8 cellular contexts compared by ENCODE assay signal in genomic region chr1:3319874-3320245, GRCh38.
DNase-seq lines count a peak whose midpoint lies in the region; ATAC-seq and TF ChIP-seq lines count a peak whose summit lies in the region.

No MANE protein-coding gene starts in this region.

- no peaks in the 10 kb centered on the region for H3K9me2 ChIP-seq in Loucy (replicated peaks; ENCODE audit: low read depth, low read length)
- H3K9me2 ChIP-seq in neural cell (ENCODE audit: insufficient read depth, low read length): no peaks in the 10 kb centered on the region

- DNase-seq in activated T-cell treated with anti-CD3 and anti-CD28 coated beads for 24 hours (ENCODE audit: low read depth): peak; percentile 14
- DNase-seq in activated T-cell treated with anti-CD3 and anti-CD28 coated beads for 4 hours: no peak
- peak; percentile 43 for DNase-seq in SKM-1 (lab: John Stamatoyannopoulos, UW; ENCODE audit: unreplicated experiment)

- no peaks in the 10 kb centered on the region for H3K36me3 ChIP-seq in Loucy (ENCODE audit: insufficient read depth, low read length)
- no peaks in the 10 kb centered on the region for H3K36me3 ChIP-seq in neural cell (ENCODE audit: insufficient read depth, low read length)

- peaks cover 10% of the 10 kb centered on the region for H3K4me1 ChIP-seq in Loucy (ENCODE audit: insufficient read depth, low read length, poor library complexity, severe bottlenecking)

- TF ChIP-seq RAD21 in neural cell (conservative IDR thresholded peaks at IDR 0.05): peak; percentile 51

- no peak overlapping the region for H3K4me3 ChIP-seq in Loucy (ENCODE audit: low read length, poor library complexity, severe bottlenecking)
- no peak overlapping the region for H3K4me3 ChIP-seq in neural cell (ENCODE audit: low read length)

- TF ChIP-seq EP300 in neural cell (conservative IDR thresholded peaks at IDR 0.05; ENCODE audit: poor library complexity, severe bottlenecking): no peak

- peaks cover 7% of the 10 kb centered on the region; the same call in 1 of the 2 replicates for H3F3A ChIP-seq in Loucy (ENCODE audit: low read depth)
- no peaks in the 10 kb centered on the region for H3F3A ChIP-seq in neural cell (ENCODE audit: insufficient read depth, low read length, poor library complexity, severe bottlenecking)

- H4K20me1 ChIP-seq in Loucy (ENCODE audit: insufficient read depth, low read length, poor library complexity, severe bottlenecking): no peaks in the 10 kb centered on the region
- no peaks in the 10 kb centered on the region for H4K20me1 ChIP-seq in neural cell (ENCODE audit: insufficient read depth)

- ATAC-seq in esophagus mucosa (peak; percentile 96), HG03439 (IDR thresholded peaks at IDR 0.05; ENCODE audit: unreplicated experiment) (no peak), GM21825 (IDR thresholded peaks at IDR 0.05; ENCODE audit: unreplicated experiment) (no peak)

- H3K27me3 ChIP-seq in Loucy (ENCODE audit: insufficient read depth, low read length, poor library complexity, severe bottlenecking) (no peaks in the 10 kb centered on the region), neural cell (ENCODE audit: insufficient read depth, low read depth, low read length) (no peaks in the 10 kb centered on the region)

- TF ChIP-seq CTCF in Loucy (conservative IDR thresholded peaks at IDR 0.05; ENCODE audit: low read length) (peak; percentile 92), neural cell (IDR thresholded peaks at IDR 0.05; ENCODE audit: poor library complexity, severe bottlenecking) (peak; percentile 66)

- H3K4me2 ChIP-seq in Loucy (ENCODE audit: low read depth, low read length, poor library complexity, severe bottlenecking): peak overlapping the region; percentile 43
- no peak overlapping the region for H3K4me2 ChIP-seq in neural cell (ENCODE audit: low read length)

- H2AFZ ChIP-seq in Loucy (ENCODE audit: low read length) (peak overlapping the region; percentile 44; the same call in 1 of the 2 replicates), neural cell (ENCODE audit: low read depth, low read length) (no peak overlapping the region)

- no peak overlapping the region for H3K27ac ChIP-seq in neural cell (ENCODE audit: low read length)

- H3K9ac ChIP-seq in Loucy (ENCODE audit: low read depth, low read length, poor library complexity, severe bottlenecking) (no peak overlapping the region), neural cell (ENCODE audit: low read length) (no peak overlapping the region)

- H3K79me2 ChIP-seq in Loucy (ENCODE audit: insufficient read depth, low read length) (peaks cover 4% of the 10 kb centered on the region; the same call in 1 of the 2 replicates), neural cell (replicated peaks; ENCODE audit: insufficient read depth, low read length) (no peaks in the 10 kb centered on the region)

- 0 out of 2 replicates have a peak, but pooled peaks cover 4% of the 10 kb centered on the region for H3K9me3 ChIP-seq in Loucy (ENCODE audit: insufficient read depth, low read depth, low read length)
- no peaks in the 10 kb centered on the region for H3K9me3 ChIP-seq in neural cell (ENCODE audit: low read length)

TF ChIP-seq in neural cell, 6 proteins besides CTCF, POLR2A, EP300 and RAD21:
- TF ChIP-seq EZH2 (IDR thresholded peaks at IDR 0.05; ENCODE audit: borderline replicate concordance, insufficient read depth, low read length, poor library complexity, severe bottlenecking) (no peak), SMC3 (conservative IDR thresholded peaks at IDR 0.05; ENCODE audit: poor library complexity) (peak; percentile 52)
